In genomic region chr15:40032125-40032839, GRCh38 we compare ENCODE assay signal across 15 cellular contexts. TPM values are rescaled to one million over a fixed set of nuclear protein-coding genes. Genes with fewer than 3 reads are reported as not detected.
A peak's percentile ranks its signal among the peaks of the same experiment; 100 is the strongest.
DNase-seq lines count a peak whose midpoint lies in the region; ATAC-seq and TF ChIP-seq lines count a peak whose summit lies in the region.
"Had no signal": no experiment of that assay in that cellular context is flagged by ENCODE, and none has a peak within 500 bp of the region (broad histone marks: within the 10 kb centered on the region; RNA-seq: fewer than 3 reads in every experiment).

No MANE protein-coding gene starts in this region.

- no peaks in the 10 kb centered on the region for H3K9me3 ChIP-seq in breast epithelium
- no peaks in the 10 kb centered on the region for H3K9me3 ChIP-seq in mammary epithelial cell (replicated peaks; ENCODE audit: insufficient read depth, low read length)
- H3K9me3 ChIP-seq in testis = no peaks in the 10 kb centered on the region
- H3K9me3 ChIP-seq: thyroid gland had no signal

- 62% methylated on average over 6 of the region's 6 CpGs for WGBS in mammary epithelial cell (ENCODE audit: low coverage, missing lambda C conversion rate)
- 46 to 57% methylated on average over 6 of the region's 6 CpGs for WGBS in testis, 2 donors

- no TSS peak for BruUV-seq in mammary epithelial cell (replicated peaks; lab: Mats Ljungman, UMichigan)

- ATAC-seq in esophagus mucosa = peak; percentile 44
- ATAC-seq in GM18867 (IDR thresholded peaks at IDR 0.05; ENCODE audit: unreplicated experiment) = no peak

- intact Hi-C loops in breast epithelium (cut with DNase I; ENCODE audit: low total_unique reads) (no loop called here), mammary epithelial cell (cut with micrococcal nuclease) (no loop called here), testis (cut with DNase I; ENCODE audit: low total_unique reads) (no loop called here)

- TF ChIP-seq CTCF in breast epithelium (IDR thresholded peaks at IDR 0.05) = no peak
- TF ChIP-seq CTCF in mammary epithelial cell (conservative IDR thresholded peaks at IDR 0.05 in 1 of 2, IDR thresholded peaks at IDR 0.05 in 1 of 2; ENCODE audit: extremely low read depth in 1 of 2, insufficient read depth in 1 of 2, low read depth in 1 of 2, low read length in 2 of 2) = no peak
- no peak for TF ChIP-seq CTCF in testis (IDR thresholded peaks at IDR 0.05)

- H3K27me3 ChIP-seq in breast epithelium (no peaks in the 10 kb centered on the region), mammary epithelial cell (ENCODE audit: insufficient read depth, low read length) (no peaks in the 10 kb centered on the region), testis (no peaks in the 10 kb centered on the region)
- H3K27me3 ChIP-seq: thyroid gland had no signal

- H3K4me1 ChIP-seq in breast epithelium = no peaks in the 10 kb centered on the region
- H3K4me1 ChIP-seq in mammary epithelial cell (ENCODE audit: insufficient read depth, low read length) = peaks cover 3% of the 10 kb centered on the region
- no peaks in the 10 kb centered on the region for H3K4me1 ChIP-seq in testis
- H3K4me1 ChIP-seq: thyroid gland had no signal

- no peaks in the 10 kb centered on the region for H4K20me1 ChIP-seq in mammary epithelial cell (ENCODE audit: insufficient read depth, low read length)

- CTCF ChIA-PET in mammary epithelial cell (lab: Charles Lee; ENCODE audit: low non-redundant PET) = no interaction called here

- peaks cover 15% of the 10 kb centered on the region for H3K79me2 ChIP-seq in mammary epithelial cell (ENCODE audit: insufficient read depth, low read length)

- no peak overlapping the region for H2AFZ ChIP-seq in mammary epithelial cell (ENCODE audit: low read depth, low read length)

- H3K27ac ChIP-seq in breast epithelium (peak overlapping the region; percentile 36 to 46), mammary epithelial cell (ENCODE audit: insufficient read depth, low read depth, low read length) (no peak overlapping the region), testis (peak overlapping the region in 1 of 2 donors; percentile 14)
- H3K27ac ChIP-seq: C4-2B, thyroid gland had no signal

- no peak overlapping the region for H3K9ac ChIP-seq in mammary epithelial cell (ENCODE audit: insufficient read depth, low read length)

- in situ Hi-C loops in mammary epithelial cell (cut with MboI; ENCODE audit: low sequenced_read_pairs in 2 of 2) = no loop called here

- H3K36me3 ChIP-seq in breast epithelium = peaks cover 3% of the 10 kb centered on the region
- peaks cover 47% of the 10 kb centered on the region for H3K36me3 ChIP-seq in mammary epithelial cell (ENCODE audit: insufficient read depth, low read length)
- H3K36me3 ChIP-seq in testis (ENCODE audit: low read depth, missing control alignments) = no peaks in the 10 kb centered on the region

- no peak overlapping the region for H3K4me2 ChIP-seq in mammary epithelial cell (ENCODE audit: insufficient read depth, low read depth, low read length)
- H3K4me2 ChIP-seq: smooth muscle cell had no signal

- dilution Hi-C loops in mammary epithelial cell (cut with HindIII; ENCODE audit: low sequenced_read_pairs) = no loop called here

- DNase-seq in breast epithelium (ENCODE audit: low spot score in 2 of 2) (no peak), mammary epithelial cell (no peak), medulla oblongata (ENCODE audit: extremely low spot score) (peak; percentile 82), testis (peak; percentile 49), NCI-H82 (lab: John Stamatoyannopoulos, UW) (no peak)
- no peak for DNase-seq in stimulated activated CD4-positive, alpha-beta T cell treated with anti-CD3 and anti-CD28 coated beads, Interleukin-2, amount 100 ng/mL, for 24 hours
- DNase-seq: activated CD4-positive, alpha-beta T cell treated with anti-CD3 and anti-CD28 coated beads, Interleukin-2, amount 10 ng/mL, durations not matched to agents 24 days and 14 days; activated naive CD4-positive, alpha-beta T cell treated with anti-CD3 and anti-CD28 coated beads, Interleukin-2, amount 10 ng/mL, durations not matched to agents 7 days and 5 days; cortex of kidney; stimulated activated CD8-positive, alpha-beta memory T cell treated with anti-CD3 and anti-CD28 coated beads, Interleukin-4, amount 100 ng/mL, for 48 hours; thyroid gland had no signal

- TF ChIP-seq POLR2A in breast epithelium (IDR thresholded peaks at IDR 0.05) (no peak), testis (IDR thresholded peaks at IDR 0.05) (no peak)

- no peak overlapping the region for H3K4me3 ChIP-seq in breast epithelium
- H3K4me3 ChIP-seq in mammary epithelial cell (replicated peaks in 1 of 3; ENCODE audit: insufficient read depth in 1 of 3, low read depth in 2 of 3, low read length in 3 of 3) = no peak overlapping the region
- H3K4me3 ChIP-seq in testis = no peak overlapping the region
- H3K4me3 ChIP-seq: smooth muscle cell, thyroid gland had no signal

RNA-seq across cellular contexts. Expression of gene SRP14, which starts 6.7 kb away (rescaled TPM):
- total RNA-seq in breast epithelium = 100 to 1,000 TPM; 279 to 310 (median 299) TPM
- 100 to 1,000 TPM in 1 of 2 donors, 10 to 100 TPM in 1; 85.7 to 148 TPM for total RNA-seq in mammary epithelial cell
- 231 TPM for polyA plus RNA-seq in mammary epithelial cell
- polyA minus RNA-seq in mammary epithelial cell = 50.4 TPM
- total RNA-seq in esophagus mucosa = 99.7 TPM
- 100 to 1,000 TPM; 277 to 410 TPM for total RNA-seq in testis
- polyA plus RNA-seq in testis (ENCODE audit: insufficient read depth, low read depth, low replicate concordance) = 359 TPM

Comparison
In these comparisons a context has a peak if more than half of its experiments do, and no peak if none do; other contexts are left out.
1. DNase-seq: peak in medulla oblongata (single experiment) and testis (single experiment); none in breast epithelium (0 of 2), mammary epithelial cell (single experiment), stimulated activated CD4-positive, alpha-beta T cell treated with anti-CD3 and anti-CD28 coated beads, Interleukin-2, amount 100 ng/mL, for 24 hours (0 of 2) and NCI-H82 (single experiment).